In genomic region chr1:215568287-215568692, GRCh38 we compare ENCODE assay signal across 8 cellular contexts. TPM values are rescaled to one million over a fixed set of nuclear protein-coding genes. Genes with fewer than 3 reads are reported as not detected.
DNase-seq lines count a peak whose midpoint lies in the region; ATAC-seq and TF ChIP-seq lines count a peak whose summit lies in the region.

No MANE protein-coding gene starts in this region.

- DNase-seq in DMS153 (lab: John Stamatoyannopoulos, UW): peak; percentile 54
- DNase-seq in DMS153 treated with DMSO at 0.1 percent for 48 hours (lab: John Stamatoyannopoulos, UW; ENCODE audit: unreplicated experiment): no peak
- DNase-seq in amniotic epithelial cell (ENCODE audit: low read depth): peak; percentile 77
- no peak for DNase-seq in left ventricle myocardium inferior
- peak; percentile 84 for DNase-seq in pons (ENCODE audit: low spot score)
- no peak for DNase-seq in NCI-H1436 treated with DMSO at 0.1 percent for 48 hours (lab: John Stamatoyannopoulos, UW)

- H3K4me3 ChIP-seq in HUES64 (ENCODE audit: low read length) (peak overlapping the region; percentile 77), left ventricle myocardium inferior (peak overlapping the region; percentile 87)

- 0% methylated on average over 2 of the region's 5 CpGs for WGBS in HUES64

- H3K36me3 ChIP-seq in HUES64 (ENCODE audit: insufficient read depth, low read length) (no peaks in the 10 kb centered on the region), left ventricle myocardium inferior (no peaks in the 10 kb centered on the region)

- intact Hi-C loops in left ventricle myocardium inferior (cut with micrococcal nuclease): no loop called here

- H3K9me3 ChIP-seq in HUES64 (ENCODE audit: insufficient read depth, low read depth, low read length): no peaks in the 10 kb centered on the region
- no peaks in the 10 kb centered on the region for H3K9me3 ChIP-seq in left ventricle myocardium inferior (replicated peaks)

- no peak for ATAC-seq in HG02870 (IDR thresholded peaks at IDR 0.05; ENCODE audit: unreplicated experiment)

- H3K27me3 ChIP-seq in HUES64 (ENCODE audit: insufficient read depth, low read length) (no peaks in the 10 kb centered on the region), left ventricle myocardium inferior (ENCODE audit: low read depth) (no peaks in the 10 kb centered on the region)

- H3K27ac ChIP-seq in HUES64 (ENCODE audit: low read depth, low read length) (peak overlapping the region; percentile 68), left ventricle myocardium inferior (replicated peaks) (peak overlapping the region; percentile 94)

- H3K4me1 ChIP-seq in HUES64 (ENCODE audit: insufficient read depth, low read length) (peaks cover 17% of the 10 kb centered on the region; the same call in 1 of the 2 replicates), left ventricle myocardium inferior (peaks cover 64% of the 10 kb centered on the region)

- no peak for TF ChIP-seq CTCF in left ventricle myocardium inferior (IDR thresholded peaks at IDR 0.05; ENCODE audit: borderline replicate concordance)

- peak overlapping the region; percentile 88 for H3K9ac ChIP-seq in HUES64 (ENCODE audit: low read depth, low read length)

RNA-seq across cellular contexts. Expression of gene KCTD3, which starts 1.2 kb away (rescaled TPM):
- polyA plus RNA-seq in HUES64 (2013, experiment 1 of 2): 42.2 TPM
- 41.8 TPM for polyA plus RNA-seq in HUES64 (2013, experiment 2 of 2)
- 11.2 TPM for total RNA-seq in left ventricle myocardium inferior

Comparison
In these comparisons a context has a peak if more than half of its experiments do, and no peak if none do; other contexts are left out.
1. DNase-seq: peak in DMS153 (single experiment), amniotic epithelial cell (single experiment) and pons (single experiment); none in DMS153 treated with DMSO at 0.1 percent for 48 hours (single experiment), left ventricle myocardium inferior (single experiment) and NCI-H1436 treated with DMSO at 0.1 percent for 48 hours (single experiment).